ENCODE assay signal across 26 cellular contexts in genomic region chr3:28716939-28717338, GRCh38.
"Had no signal": no experiment of that assay in that cellular context is flagged by ENCODE, and none has a peak within 500 bp of the region (broad histone marks: within the 10 kb centered on the region; RNA-seq: fewer than 3 reads in every experiment).

No MANE protein-coding gene starts in this region.

- ATAC-seq: natural killer cell treated with Interleukin-12 subunit alpha and Interleukin-12 subunit beta and Interleukin-15 and Interleukin-18, amount 100 ng/mL, for 72 hours; psoas muscle; right cardiac atrium; stimulated activated effector memory CD8-positive, alpha-beta T cell treated with anti-CD3 and anti-CD28 coated beads, Interleukin-12 subunit alpha, Interleukin-12 subunit beta, amount 100 ng/mL, for 72 hours; stimulated activated naive B cell treated with anti-CD40 and anti-IgM and Interleukin-4, amounts not matched to agents 10 μg/mL and 1 μg/mL and 100 μg/mL, for 72 hours had no signal

- H3K4me2 ChIP-seq: neural progenitor cell had no signal

- H3K4me1 ChIP-seq: neural progenitor cell, parathyroid adenoma, psoas muscle, right lobe of liver, sigmoid colon, stomach, thyroid gland, tibial nerve, upper lobe of left lung, vagina had no signal

- H3K27ac ChIP-seq: neural progenitor cell, ovary, parathyroid adenoma, psoas muscle, right lobe of liver, sigmoid colon, stomach, thoracic aorta, thyroid gland, tibial nerve, upper lobe of left lung, vagina had no signal

- H3K79me2 ChIP-seq: parathyroid adenoma had no signal

- H3K27me3 ChIP-seq: neural progenitor cell, ovary, right lobe of liver, sigmoid colon, stomach, thyroid gland, tibial nerve, upper lobe of left lung, vagina had no signal

- H3K9ac ChIP-seq: neural progenitor cell, parathyroid adenoma had no signal

- H3K4me3 ChIP-seq: neural progenitor cell, ovary, psoas muscle, right lobe of liver, sigmoid colon, stomach, thoracic aorta, thyroid gland, tibial nerve, upper lobe of left lung, vagina had no signal

- DNase-seq: nephron progenitor cell; occipital lobe; ovary; posterior cingulate gyrus; psoas muscle; right cardiac atrium; right lobe of liver; sigmoid colon; small intestine; stimulated activated CD4-positive, alpha-beta T cell treated with anti-CD3 and anti-CD28 coated beads, Interleukin-15, amount 100 ng/mL, for 24 hours; stimulated activated CD4-positive, alpha-beta T cell treated with anti-CD3 and anti-CD28 coated beads, Interleukin-2, amount 100 ng/mL, for 24 hours; stimulated activated CD4-positive, alpha-beta T cell treated with anti-CD3 and anti-CD28 coated beads, Interleukin-2, amount 100 ng/mL, for 48 hours; stimulated activated CD4-positive, alpha-beta T cell treated with anti-CD3 and anti-CD28 coated beads, Interleukin-4, amount 100 ng/mL, for 24 hours; stimulated activated naive B cell treated with anti-CD40 and anti-IgM and Interleukin-4, amounts not matched to agents 10 μg/mL and 1 μg/mL and 100 μg/mL, for 72 hours; stimulated activated naive CD4-positive, alpha-beta T cell treated with Interleukin-2 at 50 U/mL for 16 hours; stomach; thyroid gland; trophoblast cell; upper lobe of left lung had no signal

- H3K36me3 ChIP-seq: neural progenitor cell, ovary, right lobe of liver, sigmoid colon, stomach, thoracic aorta, thyroid gland, tibial nerve, upper lobe of left lung, vagina had no signal
